Comparison of ENCODE assay signal across 2 cellular contexts in the genomic region with DNA sequence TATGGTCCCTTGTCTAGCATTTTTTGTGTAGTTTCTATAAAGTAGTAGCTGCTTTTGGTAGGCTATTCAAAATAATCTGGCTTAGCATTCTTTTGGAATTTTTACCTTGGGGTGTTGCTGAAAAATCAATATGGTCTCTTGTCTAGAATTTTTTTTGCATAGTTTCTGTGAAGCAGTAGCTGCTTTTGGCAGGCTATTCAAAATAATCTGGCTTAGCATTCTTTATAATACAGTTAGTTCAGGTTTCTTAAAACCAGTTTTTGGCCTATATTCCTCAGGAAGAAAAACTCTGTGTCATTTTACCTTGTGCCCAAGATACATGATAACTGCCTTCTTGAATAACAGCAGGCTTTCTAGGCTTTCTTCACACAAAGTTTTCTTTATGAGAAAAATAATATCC.
TF ChIP-seq lines count a peak whose summit lies in the region.

No MANE protein-coding gene starts in this region.

TF ChIP-seq in SK-N-SH, 30 proteins besides CTCF, POLR2A, EP300 and RAD21 (continued from another document):
- TF ChIP-seq, protein P1, sequence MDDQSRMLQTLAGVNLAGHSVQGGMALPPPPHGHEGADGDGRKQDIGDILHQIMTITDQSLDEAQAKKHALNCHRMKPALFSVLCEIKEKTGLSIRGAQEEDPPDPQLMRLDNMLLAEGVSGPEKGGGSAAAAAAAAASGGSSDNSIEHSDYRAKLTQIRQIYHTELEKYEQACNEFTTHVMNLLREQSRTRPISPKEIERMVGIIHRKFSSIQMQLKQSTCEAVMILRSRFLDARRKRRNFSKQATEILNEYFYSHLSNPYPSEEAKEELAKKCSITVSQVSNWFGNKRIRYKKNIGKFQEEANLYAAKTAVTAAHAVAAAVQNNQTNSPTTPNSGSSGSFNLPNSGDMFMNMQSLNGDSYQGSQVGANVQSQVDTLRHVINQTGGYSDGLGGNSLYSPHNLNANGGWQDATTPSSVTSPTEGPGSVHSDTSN (IDR thresholded peaks at IDR 0.05) = no peak
- TF ChIP-seq, protein P2, sequence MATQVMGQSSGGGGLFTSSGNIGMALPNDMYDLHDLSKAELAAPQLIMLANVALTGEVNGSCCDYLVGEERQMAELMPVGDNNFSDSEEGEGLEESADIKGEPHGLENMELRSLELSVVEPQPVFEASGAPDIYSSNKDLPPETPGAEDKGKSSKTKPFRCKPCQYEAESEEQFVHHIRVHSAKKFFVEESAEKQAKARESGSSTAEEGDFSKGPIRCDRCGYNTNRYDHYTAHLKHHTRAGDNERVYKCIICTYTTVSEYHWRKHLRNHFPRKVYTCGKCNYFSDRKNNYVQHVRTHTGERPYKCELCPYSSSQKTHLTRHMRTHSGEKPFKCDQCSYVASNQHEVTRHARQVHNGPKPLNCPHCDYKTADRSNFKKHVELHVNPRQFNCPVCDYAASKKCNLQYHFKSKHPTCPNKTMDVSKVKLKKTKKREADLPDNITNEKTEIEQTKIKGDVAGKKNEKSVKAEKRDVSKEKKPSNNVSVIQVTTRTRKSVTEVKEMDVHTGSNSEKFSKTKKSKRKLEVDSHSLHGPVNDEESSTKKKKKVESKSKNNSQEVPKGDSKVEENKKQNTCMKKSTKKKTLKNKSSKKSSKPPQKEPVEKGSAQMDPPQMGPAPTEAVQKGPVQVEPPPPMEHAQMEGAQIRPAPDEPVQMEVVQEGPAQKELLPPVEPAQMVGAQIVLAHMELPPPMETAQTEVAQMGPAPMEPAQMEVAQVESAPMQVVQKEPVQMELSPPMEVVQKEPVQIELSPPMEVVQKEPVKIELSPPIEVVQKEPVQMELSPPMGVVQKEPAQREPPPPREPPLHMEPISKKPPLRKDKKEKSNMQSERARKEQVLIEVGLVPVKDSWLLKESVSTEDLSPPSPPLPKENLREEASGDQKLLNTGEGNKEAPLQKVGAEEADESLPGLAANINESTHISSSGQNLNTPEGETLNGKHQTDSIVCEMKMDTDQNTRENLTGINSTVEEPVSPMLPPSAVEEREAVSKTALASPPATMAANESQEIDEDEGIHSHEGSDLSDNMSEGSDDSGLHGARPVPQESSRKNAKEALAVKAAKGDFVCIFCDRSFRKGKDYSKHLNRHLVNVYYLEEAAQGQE (IDR thresholded peaks at IDR 0.05; ENCODE audit: low read depth, low read length) = no peak

TF ChIP-seq in SK-N-SH treated with all-trans-retinoic acid at 6 μM for 48 hours, 23 proteins besides CTCF, POLR2A, EP300 and RAD21 (continued from another document):
- TF ChIP-seq, protein P3, sequence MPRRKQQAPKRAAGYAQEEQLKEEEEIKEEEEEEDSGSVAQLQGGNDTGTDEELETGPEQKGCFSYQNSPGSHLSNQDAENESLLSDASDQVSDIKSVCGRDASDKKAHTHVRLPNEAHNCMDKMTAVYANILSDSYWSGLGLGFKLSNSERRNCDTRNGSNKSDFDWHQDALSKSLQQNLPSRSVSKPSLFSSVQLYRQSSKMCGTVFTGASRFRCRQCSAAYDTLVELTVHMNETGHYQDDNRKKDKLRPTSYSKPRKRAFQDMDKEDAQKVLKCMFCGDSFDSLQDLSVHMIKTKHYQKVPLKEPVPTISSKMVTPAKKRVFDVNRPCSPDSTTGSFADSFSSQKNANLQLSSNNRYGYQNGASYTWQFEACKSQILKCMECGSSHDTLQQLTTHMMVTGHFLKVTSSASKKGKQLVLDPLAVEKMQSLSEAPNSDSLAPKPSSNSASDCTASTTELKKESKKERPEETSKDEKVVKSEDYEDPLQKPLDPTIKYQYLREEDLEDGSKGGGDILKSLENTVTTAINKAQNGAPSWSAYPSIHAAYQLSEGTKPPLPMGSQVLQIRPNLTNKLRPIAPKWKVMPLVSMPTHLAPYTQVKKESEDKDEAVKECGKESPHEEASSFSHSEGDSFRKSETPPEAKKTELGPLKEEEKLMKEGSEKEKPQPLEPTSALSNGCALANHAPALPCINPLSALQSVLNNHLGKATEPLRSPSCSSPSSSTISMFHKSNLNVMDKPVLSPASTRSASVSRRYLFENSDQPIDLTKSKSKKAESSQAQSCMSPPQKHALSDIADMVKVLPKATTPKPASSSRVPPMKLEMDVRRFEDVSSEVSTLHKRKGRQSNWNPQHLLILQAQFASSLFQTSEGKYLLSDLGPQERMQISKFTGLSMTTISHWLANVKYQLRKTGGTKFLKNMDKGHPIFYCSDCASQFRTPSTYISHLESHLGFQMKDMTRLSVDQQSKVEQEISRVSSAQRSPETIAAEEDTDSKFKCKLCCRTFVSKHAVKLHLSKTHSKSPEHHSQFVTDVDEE (CRISPR knock-in tag; IDR thresholded peaks at IDR 0.05) = no peak
- TF ChIP-seq ZNF565 (CRISPR knock-in tag; conservative IDR thresholded peaks at IDR 0.05; ENCODE audit: low read depth) (no peak), PPARA (CRISPR knock-in tag; IDR thresholded peaks at IDR 0.05; ENCODE audit: borderline replicate concordance) (no peak), SNAI2 (CRISPR knock-in tag; IDR thresholded peaks at IDR 0.05) (no peak), CSDC2 (CRISPR knock-in tag; IDR thresholded peaks at IDR 0.05) (no peak), BACH2 (CRISPR knock-in tag; IDR thresholded peaks at IDR 0.05; ENCODE audit: borderline replicate concordance) (no peak), ZNF70 (CRISPR knock-in tag; IDR thresholded peaks at IDR 0.05) (no peak)
- TF ChIP-seq, protein P4, sequence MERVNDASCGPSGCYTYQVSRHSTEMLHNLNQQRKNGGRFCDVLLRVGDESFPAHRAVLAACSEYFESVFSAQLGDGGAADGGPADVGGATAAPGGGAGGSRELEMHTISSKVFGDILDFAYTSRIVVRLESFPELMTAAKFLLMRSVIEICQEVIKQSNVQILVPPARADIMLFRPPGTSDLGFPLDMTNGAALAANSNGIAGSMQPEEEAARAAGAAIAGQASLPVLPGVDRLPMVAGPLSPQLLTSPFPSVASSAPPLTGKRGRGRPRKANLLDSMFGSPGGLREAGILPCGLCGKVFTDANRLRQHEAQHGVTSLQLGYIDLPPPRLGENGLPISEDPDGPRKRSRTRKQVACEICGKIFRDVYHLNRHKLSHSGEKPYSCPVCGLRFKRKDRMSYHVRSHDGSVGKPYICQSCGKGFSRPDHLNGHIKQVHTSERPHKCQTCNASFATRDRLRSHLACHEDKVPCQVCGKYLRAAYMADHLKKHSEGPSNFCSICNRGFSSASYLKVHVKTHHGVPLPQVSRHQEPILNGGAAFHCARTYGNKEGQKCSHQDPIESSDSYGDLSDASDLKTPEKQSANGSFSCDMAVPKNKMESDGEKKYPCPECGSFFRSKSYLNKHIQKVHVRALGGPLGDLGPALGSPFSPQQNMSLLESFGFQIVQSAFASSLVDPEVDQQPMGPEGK (CRISPR knock-in tag; IDR thresholded peaks at IDR 0.05; ENCODE audit: borderline replicate concordance) = no peak
